Comparison of ENCODE assay signal across 7 cellular contexts in genomic region chr6:90219168-90219985, GRCh38.
A peak's percentile ranks its signal among the peaks of the same experiment; 100 is the strongest.
DNase-seq lines count a peak whose midpoint lies in the region; ATAC-seq and TF ChIP-seq lines count a peak whose summit lies in the region.

No MANE protein-coding gene starts in this region.

- 28 to 31% methylated on average over 14 of the region's 14 CpGs for WGBS in lower leg skin, 2 donors
- 27 to 35% methylated on average over 14 of the region's 14 CpGs for WGBS in tibial nerve, 2 donors

- peaks cover 4 to 61% (median 42%) of the 10 kb centered on the region in 4 donors for H3K4me1 ChIP-seq in tibial nerve

- TF ChIP-seq EP300 in tibial nerve (IDR thresholded peaks at IDR 0.05): peak in 1 of 2 donors; percentile 11

- H3K27me3 ChIP-seq in tibial nerve: no peaks in the 10 kb centered on the region

- ATAC-seq in GM19023 (IDR thresholded peaks at IDR 0.05; ENCODE audit: unreplicated experiment): peak; percentile 9
- no peak for ATAC-seq in GM19467 (IDR thresholded peaks at IDR 0.05; ENCODE audit: unreplicated experiment)
- ATAC-seq in GM21717 (IDR thresholded peaks at IDR 0.05; ENCODE audit: unreplicated experiment): no peak

- peak; percentile 86 for DNase-seq in NCI-H2171 (lab: John Stamatoyannopoulos, UW)
- DNase-seq in cardiac fibroblast (ENCODE audit: low read depth in 2 of 2): peak; percentile 44 to 87
- DNase-seq in lower leg skin (ENCODE audit: low spot score in 2 of 2): peak; percentile 42 to 71
- DNase-seq in tibial nerve (ENCODE audit: low spot score in 2 of 2): peak in 1 of 2 donors; percentile 52

- no peak for TF ChIP-seq CTCF in cardiac fibroblast (IDR thresholded peaks at IDR 0.05; ENCODE audit: low read depth, low read length)
- no peak for TF ChIP-seq CTCF in lower leg skin (IDR thresholded peaks at IDR 0.05)
- TF ChIP-seq CTCF in tibial nerve (IDR thresholded peaks at IDR 0.05): no peak

- no peaks in the 10 kb centered on the region for H3K36me3 ChIP-seq in tibial nerve

- H3K4me3 ChIP-seq in cardiac fibroblast (replicated peaks in 1 of 2; ENCODE audit: low read depth in 2 of 2, low read length in 2 of 2) (peak overlapping the region in 1 of 2 donors; percentile 8), lower leg skin (ENCODE audit: low read depth, poor library complexity, severe bottlenecking) (no peak overlapping the region), tibial nerve (peak overlapping the region in 1 of 4 donors; percentile 37)

- intact Hi-C loops in lower leg skin (cut with DNase I; ENCODE audit: low total_unique reads): no loop called here

- TF ChIP-seq POLR2A in lower leg skin (IDR thresholded peaks at IDR 0.05) (no peak), tibial nerve (IDR thresholded peaks at IDR 0.05) (no peak)

- peak overlapping the region; percentile 51 to 96 (median 88) for H3K27ac ChIP-seq in tibial nerve

- peaks cover 0 to 3% (median 0%) of the 10 kb centered on the region in 4 donors for H3K9me3 ChIP-seq in tibial nerve
